Comparison of ENCODE assay signal across 23 cellular contexts in the genomic region with DNA sequence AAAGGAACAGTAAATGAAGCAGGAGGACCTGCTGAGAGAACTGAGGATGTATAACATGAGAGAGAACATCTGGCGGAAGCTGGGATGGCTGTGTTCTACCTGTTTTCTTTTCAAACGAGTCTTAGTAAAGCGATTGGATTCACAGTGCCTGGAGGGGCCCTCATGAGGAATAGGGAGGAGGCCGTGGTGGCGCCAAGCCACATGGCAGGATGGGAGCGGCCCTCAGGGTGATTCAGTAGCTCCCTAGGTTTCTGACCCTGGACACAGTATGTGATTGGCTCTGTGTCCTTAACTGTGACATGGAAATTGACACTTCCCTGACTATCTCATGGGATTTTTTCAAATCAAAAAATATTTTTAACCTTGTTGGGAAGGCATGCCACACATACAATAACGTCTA. TPM values are rescaled to one million over a fixed set of nuclear protein-coding genes. Genes with fewer than 3 reads are reported as not detected.
DNase-seq lines count a peak whose midpoint lies in the region; ATAC-seq and TF ChIP-seq lines count a peak whose summit lies in the region.
"Had no signal": no experiment of that assay in that cellular context is flagged by ENCODE, and none has a peak within 500 bp of the region (broad histone marks: within the 10 kb centered on the region; RNA-seq: fewer than 3 reads in every experiment).

No MANE protein-coding gene starts in this region.

- H3K4me3 Mint-ChIP-seq in Calu3 (ENCODE audit: low read depth, unreplicated experiment), result no peak overlapping the region
- peak overlapping the region; percentile 28 for H3K4me3 Mint-ChIP-seq in activated T-helper 17 cell treated with anti-CD3 and anti-CD28 coated beads, Interleukin-2, amount 50 U/mL, for 72 hours
- H3K4me3 Mint-ChIP-seq: neural progenitor cell; stimulated activated naive CD8-positive, alpha-beta T cell treated with anti-CD3 and anti-CD28 coated beads, Interleukin-15, Interleukin-2, amounts not matched to agents 100 ng/mL and 50 ng/mL, for 24 hours; WTC11 had no signal

- BruUV-seq in Calu3 (replicated peaks; lab: Mats Ljungman, UMichigan), result no TSS peak

- no peaks in the 10 kb centered on the region for H3K9me3 Mint-ChIP-seq in Calu3 (ENCODE audit: low read depth, unreplicated experiment)
- H3K9me3 Mint-ChIP-seq in activated T-helper 17 cell treated with anti-CD3 and anti-CD28 coated beads, Interleukin-2, amount 50 U/mL, for 72 hours, result peaks cover 4% of the 10 kb centered on the region

- no peaks in the 10 kb centered on the region for H3K27me3 Mint-ChIP-seq in Calu3 (ENCODE audit: unreplicated experiment)
- H3K27me3 Mint-ChIP-seq in activated T-helper 17 cell treated with anti-CD3 and anti-CD28 coated beads, Interleukin-2, amount 50 U/mL, for 72 hours, result peaks cover 3% of the 10 kb centered on the region
- H3K27me3 Mint-ChIP-seq: CD4-positive, CD25-positive, alpha-beta regulatory T cell; stimulated activated naive CD8-positive, alpha-beta T cell treated with anti-CD3 and anti-CD28 coated beads, Interleukin-15, Interleukin-2, amounts not matched to agents 100 ng/mL and 50 ng/mL, for 24 hours had no signal

- no peak for ATAC-seq in activated T-helper 17 cell treated with anti-CD3 and anti-CD28 coated beads, Interleukin-2, amount 50 U/mL, for 72 hours (replicated peaks)
- ATAC-seq in GM18873 (IDR thresholded peaks at IDR 0.05; ENCODE audit: low FRiP score, unreplicated experiment) (no peak), HG02798 (IDR thresholded peaks at IDR 0.05; ENCODE audit: poor library complexity, unreplicated experiment) (no peak)
- ATAC-seq: WTC11 had no signal

- CTCF ChIA-PET in Calu3 (lab: Charles Lee), result interaction anchor here (0.7 kb wide), 1 partner anchor 128 kb away, joined by 3 read pairs; no protein-coding TSS in a partner anchor

- DNase-seq in Calu3 (no peak), M059J (ENCODE audit: low read depth) (peak; percentile 32), kidney tubule cell (ENCODE audit: low spot score) (peak; percentile 64), hepatic stellate cell (ENCODE audit: low spot score) (no peak), NCI-H1092 treated with DMSO at 0.1 percent for 48 hours (lab: John Stamatoyannopoulos, UW) (no peak)
- DNase-seq: activated CD4-positive, alpha-beta T cell treated with anti-CD3 and anti-CD28 coated beads, Interleukin-2, amount 50 U/mL, for 1 hour; activated CD8-positive, alpha-beta memory T cell treated with anti-CD3 and anti-CD28 coated beads, Interleukin-2, amount 50 U/mL, for 4 hours; activated gamma-delta T cell; adrenal gland; effector memory CD4-positive, alpha-beta T cell; NCI-H524 treated with DMSO at 0.1 percent for 48 hours; right lobe of liver; T-helper 9 cell; tibial artery had no signal

- peak overlapping the region; percentile 52 for H3K27ac Mint-ChIP-seq in Calu3 (ENCODE audit: unreplicated experiment)
- peak overlapping the region; percentile 67 for H3K27ac Mint-ChIP-seq in activated T-helper 17 cell treated with anti-CD3 and anti-CD28 coated beads, Interleukin-2, amount 50 U/mL, for 72 hours
- H3K27ac Mint-ChIP-seq: CD4-positive, CD25-positive, alpha-beta regulatory T cell; neural progenitor cell; stimulated activated naive CD8-positive, alpha-beta T cell treated with anti-CD3 and anti-CD28 coated beads, Interleukin-15, Interleukin-2, amounts not matched to agents 100 ng/mL and 50 ng/mL, for 24 hours; WTC11 had no signal

- peaks cover 24% of the 10 kb centered on the region for H3K4me1 Mint-ChIP-seq in Calu3 (ENCODE audit: low read depth, unreplicated experiment)
- H3K4me1 Mint-ChIP-seq in activated T-helper 17 cell treated with anti-CD3 and anti-CD28 coated beads, Interleukin-2, amount 50 U/mL, for 72 hours, result peaks cover 9% of the 10 kb centered on the region
- H3K4me1 Mint-ChIP-seq: CD4-positive, CD25-positive, alpha-beta regulatory T cell; WTC11 had no signal

- intact Hi-C loops in Calu3 (cut with micrococcal nuclease; ENCODE audit: unreplicated experiment), result loop anchor here (2.0 to 10.0 kb wide), 2 partner anchors 33 to 103 kb away; a partner anchor contains a TSS

- no peak for TF ChIP-seq CTCF in Calu3 (IDR thresholded peaks at IDR 0.05; ENCODE audit: unreplicated experiment)

- peaks cover 7% of the 10 kb centered on the region for H3K36me3 Mint-ChIP-seq in Calu3 (ENCODE audit: insufficient read depth, unreplicated experiment)
- H3K36me3 Mint-ChIP-seq in activated T-helper 17 cell treated with anti-CD3 and anti-CD28 coated beads, Interleukin-2, amount 50 U/mL, for 72 hours (ENCODE audit: low read depth), result no peaks in the 10 kb centered on the region
- H3K36me3 Mint-ChIP-seq: CD4-positive, CD25-positive, alpha-beta regulatory T cell had no signal

RNA-seq across cellular contexts. Expression of a gene that starts 32.1 kb away (rescaled TPM):
- total RNA-seq in Calu3 (2022), result 6.7 and 8.5 TPM in 2 replicates
- 0.27 and 1.7 TPM in 2 replicates for total RNA-seq in M059J (2014; rRNA removed; shearing (Covaris generic))
- total RNA-seq in activated T-helper 17 cell treated with anti-CD3 and anti-CD28 coated beads, Interleukin-2, amount 50 U/mL, for 72 hours, result 1 to 10 TPM in 1 of 2 donors, under 1 TPM in 1; 0.87 to 1.2 TPM
- total RNA-seq: CD4-positive, CD25-positive, alpha-beta regulatory T cell; IMR-90; lung microvascular endothelial cell had no signal

Comparison
In these comparisons a context has a peak if more than half of its experiments do, and no peak if none do; other contexts are left out.
1. DNase-seq: peak in M059J (single experiment) and kidney tubule cell (single experiment); none in Calu3 (single experiment), hepatic stellate cell (single experiment) and NCI-H1092 treated with DMSO at 0.1 percent for 48 hours (single experiment).